In genomic region chr7:832292-832967, GRCh38 we compare ENCODE assay signal across 8 cellular contexts. TPM values are rescaled to one million over a fixed set of nuclear protein-coding genes. Genes with fewer than 3 reads are reported as not detected.
A peak's percentile ranks its signal among the peaks of the same experiment; 100 is the strongest.
DNase-seq lines count a peak whose midpoint lies in the region; ATAC-seq, FAIRE-seq and TF ChIP-seq lines count a peak whose summit lies in the region.

Gene SUN1 (plus strand): TSS chr7:832476. CDS start chr7:832525, 49 bp downstream.

- peak within 1 kb of the TSS; percentile 96 for H3K9ac ChIP-seq in endothelial cell of umbilical vein (replicated peaks; ENCODE audit: extremely low read depth, insufficient read depth, low read length)

- H3K9me3 Mint-ChIP-seq in naive thymus-derived CD8-positive, alpha-beta T cell = no peaks in the 10 kb centered on the region

- CTCF ChIA-PET in endothelial cell of umbilical vein (lab: Charles Lee) = interaction anchor here (0.8 to 2.2 kb wide), 5 partner anchors 15 to 127 kb away, joined by 3 to 13 read pairs (median 5); no protein-coding TSS in a partner anchor

- dilution Hi-C loops in endothelial cell of umbilical vein (cut with MboI; ENCODE audit: extremely low pct_ligation_motif_present, low sequenced_read_pairs) = no loop called here

- H3K4me1 ChIP-seq in endothelial cell of umbilical vein (ENCODE audit: control insufficient read depth, extremely low read depth, insufficient read depth, low read length) = peaks cover 22% of the 10 kb centered on the region

- TF ChIP-seq CTCF in endothelial cell of umbilical vein (IDR thresholded peaks at IDR 0.05; ENCODE audit: extremely low read depth in 1 of 2, insufficient read depth in 1 of 2, low read depth in 1 of 2, low read length in 2 of 2) = no peak

- no peak within 1 kb of the TSS for H2AFZ ChIP-seq in endothelial cell of umbilical vein (ENCODE audit: low read depth, low read length)

- H4K20me1 ChIP-seq in endothelial cell of umbilical vein (replicated peaks; ENCODE audit: control insufficient read depth, extremely low read depth, insufficient read depth, low read length) = no peaks in the 10 kb centered on the region

- peak within 1 kb of the TSS in 2 of 3 experiments; percentile 12 to 49 for H3K4me3 ChIP-seq in endothelial cell of umbilical vein (replicated peaks in 1 of 3; ENCODE audit: insufficient read depth in 1 of 3, low read depth in 1 of 3, low read length in 3 of 3)

- POLR2A ChIA-PET in endothelial cell of umbilical vein (lab: Charles Lee) = no interaction called here
- POLR2A ChIA-PET in naive thymus-derived CD8-positive, alpha-beta T cell (lab: Charles Lee) = interaction anchor here (0.7 to 3.0 kb wide), 7 partner anchors 13 to 47 kb away, joined by 3 to 21 read pairs (median 4); partner anchors contain the start of gene GET4

- peak; percentile 79 to 91 for ATAC-seq in naive thymus-derived CD8-positive, alpha-beta T cell
- no peak for ATAC-seq in GM18873 (IDR thresholded peaks at IDR 0.05; ENCODE audit: low FRiP score, unreplicated experiment)

- peaks cover 0 to 24% (median 3%) of the 10 kb centered on the region in 3 donors for H3K36me3 Mint-ChIP-seq in naive thymus-derived CD8-positive, alpha-beta T cell

- H3K4me1 Mint-ChIP-seq in naive thymus-derived CD8-positive, alpha-beta T cell = peaks cover 23 to 63% (median 57%) of the 10 kb centered on the region in 4 donors

- peak; percentile 86 for FAIRE-seq in HTR-8/SVneo (lab: Jason Lieb, UNC)
- FAIRE-seq in endothelial cell of umbilical vein (lab: Jason Lieb, UNC) = peak; percentile 86

- TF ChIP-seq POLR2A in endothelial cell of umbilical vein (IDR thresholded peaks at IDR 0.05; ENCODE audit: low read depth, low read length) = no peak

- TSS peak; percentile 48 for BruUV-seq in endothelial cell of umbilical vein (replicated peaks; lab: Mats Ljungman, UMichigan)

- H3K27ac ChIP-seq in endothelial cell of umbilical vein (ENCODE audit: insufficient read depth, low read depth, low read length) = peak within 1 kb of the TSS; percentile 98
- H3K27ac ChIP-seq in temporal lobe (ENCODE audit: low read depth, low read length) = peak within 1 kb of the TSS; percentile 47

- H3K9me3 ChIP-seq in endothelial cell of umbilical vein (replicated peaks; ENCODE audit: control insufficient read depth, insufficient read depth, low read length) = no peaks in the 10 kb centered on the region

- DNase-seq in activated gamma-delta T cell treated with Interleukin-2 at 50 U/mL for 16 hours (peak; percentile 67), activated gamma-delta T cell (lab: John Stamatoyannopoulos, UW) (no peak), HTR-8/SVneo (ENCODE audit: insufficient read length, low spot score) (peak; percentile 82), endothelial cell of umbilical vein (ENCODE audit: low read depth, low spot score) (peak; percentile 88)
- peak; percentile 43 to 70 for DNase-seq in activated CD8-positive, alpha-beta memory T cell treated with anti-CD3 and anti-CD28 coated beads for 4 hours (ENCODE audit: low read depth in 2 of 2)
- peak in 9 of 10 donors; percentile 35 to 89 (median 67) for DNase-seq in naive thymus-derived CD8-positive, alpha-beta T cell

- H3K4me3 Mint-ChIP-seq in naive thymus-derived CD8-positive, alpha-beta T cell = peak within 1 kb of the TSS; percentile 60 to 91 (median 87)

- H3K9me1 ChIP-seq in endothelial cell of umbilical vein (replicated peaks; ENCODE audit: control insufficient read depth, extremely low read depth, insufficient read depth, low read length) = no peaks in the 10 kb centered on the region

- peak within 1 kb of the TSS; percentile 76 to 100 (median 95) for H3K27ac Mint-ChIP-seq in naive thymus-derived CD8-positive, alpha-beta T cell

- no peaks in the 10 kb centered on the region for H3K27me3 Mint-ChIP-seq in naive thymus-derived CD8-positive, alpha-beta T cell

- H3K36me3 ChIP-seq in endothelial cell of umbilical vein (ENCODE audit: control insufficient read depth in 2 of 2, extremely low read depth in 1 of 2, insufficient read depth in 2 of 2, low read length in 2 of 2) = no peaks in the 10 kb centered on the region

- no peaks in the 10 kb centered on the region for H3K27me3 ChIP-seq in endothelial cell of umbilical vein (ENCODE audit: control insufficient read depth in 2 of 2, insufficient read depth in 2 of 2, low read length in 2 of 2)

- peak within 1 kb of the TSS; percentile 91 for H3K4me2 ChIP-seq in endothelial cell of umbilical vein (ENCODE audit: insufficient read depth, low read length)

- intact Hi-C loops in endothelial cell of umbilical vein (cut with micrococcal nuclease) = loop anchor here (1.0 kb wide), 2 partner anchors 16 to 46 kb away; no protein-coding TSS in a partner anchor

- H3K79me2 ChIP-seq in endothelial cell of umbilical vein (ENCODE audit: control insufficient read depth, insufficient read depth, low read length) = peaks cover 46% of the 10 kb centered on the region

TF ChIP-seq in endothelial cell of umbilical vein, 7 proteins besides CTCF, POLR2A, EP300 and RAD21:
- TF ChIP-seq POLR2AphosphoS5 (IDR thresholded peaks at IDR 0.05; ENCODE audit: insufficient read depth, low read depth, low read length) (no peak), MAX (IDR thresholded peaks at IDR 0.05; ENCODE audit: insufficient read depth, insufficient read length) (peak; percentile 47), JUN (IDR thresholded peaks at IDR 0.05; ENCODE audit: borderline replicate concordance, insufficient read depth, insufficient read length, low read depth) (no peak), MYC (IDR thresholded peaks at IDR 0.05; ENCODE audit: low read depth, low read length) (no peak), GATA2 (IDR thresholded peaks at IDR 0.05; ENCODE audit: insufficient read depth, insufficient read length, low read depth, low read length) (no peak), FOS (IDR thresholded peaks at IDR 0.05; ENCODE audit: borderline replicate concordance, insufficient read depth, low read length) (no peak), EZH2 (IDR thresholded peaks at IDR 0.05; ENCODE audit: borderline replicate concordance, low read depth, low read length, severe bottlenecking) (no peak)

RNA-seq across cellular contexts. Expression of gene SUN1, which starts in this region (rescaled TPM):
- 142 and 158 TPM in 2 replicates for total RNA-seq in endothelial cell of umbilical vein
- polyA plus RNA-seq in endothelial cell of umbilical vein = 347 and 410 TPM in 2 replicates
- 164 and 169 TPM in 2 replicates for polyA plus RNA-seq in endothelial cell of umbilical vein (2011; cell fraction: cytosol; rRNA removed)
- polyA plus RNA-seq in endothelial cell of umbilical vein (2011; cell fraction: nucleus; rRNA removed) = 822 and 979 TPM in 2 replicates
- polyA plus RNA-seq in endothelial cell of umbilical vein (2012) = 78.6 and 85.8 TPM in 2 replicates
- 419 and 455 TPM in 2 replicates for polyA minus RNA-seq in endothelial cell of umbilical vein
- polyA minus RNA-seq in endothelial cell of umbilical vein (2011; cell fraction: cytosol; rRNA and poly(A)+ RNA removed) = 47.2 TPM
- 300 and 347 TPM in 2 replicates for polyA minus RNA-seq in endothelial cell of umbilical vein (2011; cell fraction: nucleus; rRNA and poly(A)+ RNA removed)
- 100 to 1,000 TPM; 194 to 198 TPM for total RNA-seq in naive thymus-derived CD8-positive, alpha-beta T cell
- 10 to 100 TPM; 26.1 to 37.5 (median 27.9) TPM for polyA plus RNA-seq in naive thymus-derived CD8-positive, alpha-beta T cell
- 97.9 TPM for total RNA-seq in temporal lobe
